Comparison of ENCODE assay signal across 13 cellular contexts in the genomic region with DNA sequence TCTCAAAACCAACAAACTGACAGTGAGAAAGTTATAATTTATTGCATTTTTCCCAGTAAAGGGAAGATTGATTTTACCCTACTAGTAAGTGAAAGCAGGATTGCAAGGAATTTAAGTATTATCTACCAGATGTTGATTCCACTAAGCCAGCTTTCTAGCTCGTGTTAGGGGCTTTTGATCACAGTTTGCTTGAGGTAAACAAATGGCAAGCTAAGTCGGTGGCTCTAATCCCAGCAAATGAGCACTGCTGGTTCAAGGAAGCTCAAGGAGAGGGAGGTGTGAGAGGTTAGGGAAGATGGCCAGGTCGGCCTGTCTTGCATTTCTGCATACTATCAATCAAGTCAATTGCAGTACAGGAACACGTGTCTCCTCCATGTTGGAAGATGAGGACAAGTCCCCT.
DNase-seq lines count a peak whose midpoint lies in the region; TF ChIP-seq lines count a peak whose summit lies in the region.
"Had no signal": no experiment of that assay in that cellular context is flagged by ENCODE, and none has a peak within 500 bp of the region (broad histone marks: within the 10 kb centered on the region; RNA-seq: fewer than 3 reads in every experiment).

No MANE protein-coding gene starts in this region.

- no peak overlapping the region for H3K4me3 ChIP-seq in H7 (ENCODE audit: insufficient read depth, low read depth, low read length)
- no peak overlapping the region for H3K4me3 ChIP-seq in WERI-Rb-1 (ENCODE audit: low read depth, low read length)
- H3K4me3 ChIP-seq in esophagus muscularis mucosa: no peak overlapping the region
- H3K4me3 ChIP-seq: SJCRH30 had no signal

- H3K36me3 ChIP-seq in H7 (replicated peaks; ENCODE audit: control insufficient read depth, insufficient read depth, low read length) (no peaks in the 10 kb centered on the region), WERI-Rb-1 (no peaks in the 10 kb centered on the region), esophagus muscularis mucosa (no peaks in the 10 kb centered on the region)
- H3K36me3 ChIP-seq: SJCRH30 had no signal

- no peak for TF ChIP-seq CTCF in WERI-Rb-1 (IDR thresholded peaks at IDR 0.05; ENCODE audit: low read depth, low read length)
- no peak for TF ChIP-seq CTCF in esophagus muscularis mucosa (IDR thresholded peaks at IDR 0.05)

- H3K27me3 ChIP-seq in H7 (ENCODE audit: control insufficient read depth, insufficient read depth, low read length): no peaks in the 10 kb centered on the region
- no peaks in the 10 kb centered on the region for H3K27me3 ChIP-seq in WERI-Rb-1 (ENCODE audit: insufficient read depth, low read depth, severe bottlenecking)
- no peaks in the 10 kb centered on the region for H3K27me3 ChIP-seq in esophagus muscularis mucosa
- H3K27me3 ChIP-seq: SJCRH30 had no signal

- no peaks in the 10 kb centered on the region for H3K4me1 ChIP-seq in esophagus muscularis mucosa
- H3K4me1 ChIP-seq: SJCRH30 had no signal

- no peak for TF ChIP-seq POLR2A in esophagus muscularis mucosa (IDR thresholded peaks at IDR 0.05; ENCODE audit: low read depth)

- H3K27ac ChIP-seq in WERI-Rb-1: no peak overlapping the region
- H3K27ac ChIP-seq in esophagus muscularis mucosa (replicated peaks in 1 of 4): no peak overlapping the region
- H3K27ac ChIP-seq: SJCRH30 had no signal

- WGBS in esophagus muscularis mucosa: 16% methylated on average over 4 of the region's 4 CpGs

- H3K9me3 ChIP-seq in WERI-Rb-1 (ENCODE audit: severe bottlenecking): no peaks in the 10 kb centered on the region
- peaks cover 0 to 6% (median 2%) of the 10 kb centered on the region in 4 donors for H3K9me3 ChIP-seq in esophagus muscularis mucosa
- H3K9me3 ChIP-seq: SJCRH30 had no signal

- TF ChIP-seq EP300 in esophagus muscularis mucosa (IDR thresholded peaks at IDR 0.05): no peak

- peak; percentile 67 for DNase-seq in D341Med (ENCODE audit: low spot score)
- DNase-seq in H7: peak; percentile 4
- peak; percentile 76 for DNase-seq in WERI-Rb-1
- DNase-seq in islet precursor cell: peak; percentile 51
- DNase-seq in ecto neural progenitor cell (ENCODE audit: low spot score): no peak
- DNase-seq in esophagus muscularis mucosa (ENCODE audit: extremely low spot score): no peak
- no peak for DNase-seq in NCI-H187 treated with DMSO at 0.1 percent for 48 hours (lab: John Stamatoyannopoulos, UW)
- DNase-seq in NCI-H526 treated with DMSO at 0.1 percent for 48 hours (lab: John Stamatoyannopoulos, UW): no peak
- DNase-seq: KG1, NCI-H146, NCI-H446, NCI-H748 treated with DMSO at 0.1 percent for 48 hours, SJCRH30 had no signal

- intact Hi-C loops in esophagus muscularis mucosa (cut with DNase I): no loop called here

Comparison
In these comparisons a context has a peak if more than half of its experiments do, and no peak if none do; other contexts are left out.
1. DNase-seq: peak in D341Med (single experiment), H7 (single experiment), WERI-Rb-1 (single experiment) and islet precursor cell (single experiment); none in ecto neural progenitor cell (single experiment), esophagus muscularis mucosa (single experiment), NCI-H187 treated with DMSO at 0.1 percent for 48 hours (single experiment) and NCI-H526 treated with DMSO at 0.1 percent for 48 hours (single experiment).